Comparison of ENCODE assay signal across 9 cellular contexts in genomic region chr3:151468284-151468917, GRCh38. TPM values are rescaled to one million over a fixed set of nuclear protein-coding genes. Genes with fewer than 3 reads are reported as not detected.
A peak's percentile ranks its signal among the peaks of the same experiment; 100 is the strongest.
DNase-seq lines count a peak whose midpoint lies in the region; ATAC-seq, FAIRE-seq and TF ChIP-seq lines count a peak whose summit lies in the region.
"Had no signal": no experiment of that assay in that cellular context is flagged by ENCODE, and none has a peak within 500 bp of the region (broad histone marks: within the 10 kb centered on the region; RNA-seq: fewer than 3 reads in every experiment).

No MANE protein-coding gene starts in this region.

- no peaks in the 10 kb centered on the region for H3K9me3 Mint-ChIP-seq in activated naive CD4-positive, alpha-beta T cell treated with anti-CD3 and anti-CD28 coated beads, Interleukin-2, amount 10 ng/mL, durations not matched to agents 7 days and 5 days

- CTCF ChIA-PET in activated naive CD4-positive, alpha-beta T cell treated with anti-CD3 and anti-CD28 coated beads, Interleukin-2, amount 10 ng/mL, durations not matched to agents 7 days and 5 days (lab: Charles Lee) = interaction anchor here (0.9 to 2.3 kb wide), 10 partner anchors 9 to 450 kb away, joined by 3 to 11 read pairs (median 4); no protein-coding TSS in a partner anchor

- TF ChIP-seq CTCF in heart left ventricle (IDR thresholded peaks at IDR 0.05) = peak; percentile 71 to 91 (median 86)
- TF ChIP-seq CTCF in sigmoid colon (IDR thresholded peaks at IDR 0.05) = peak; percentile 36 to 82 (median 62)
- TF ChIP-seq CTCF in omental fat pad (IDR thresholded peaks at IDR 0.05) = peak in 1 of 3 donors; percentile 8

- DNase-seq in COLO668 (lab: John Stamatoyannopoulos, UW; ENCODE audit: unreplicated experiment) (peak; percentile 43), GM19239 (ENCODE audit: insufficient read length, low spot score) (peak; percentile 18), HS-5 (ENCODE audit: low read depth) (peak; percentile 36), NCI-H82 treated with DMSO at 0.1 percent for 48 hours (lab: John Stamatoyannopoulos, UW; ENCODE audit: unreplicated experiment) (peak; percentile 57), heart left ventricle (peak in 1 of 5 donors; percentile 31), sigmoid colon (no peak), omental fat pad (ENCODE audit: low spot score) (no peak)
- peak; percentile 36 for DNase-seq in activated naive CD4-positive, alpha-beta T cell treated with anti-CD3 and anti-CD28 coated beads, Interleukin-2, amount 10 ng/mL, durations not matched to agents 7 days and 5 days

- no peak overlapping the region for H3K27ac Mint-ChIP-seq in activated naive CD4-positive, alpha-beta T cell treated with anti-CD3 and anti-CD28 coated beads, Interleukin-2, amount 10 ng/mL, durations not matched to agents 7 days and 5 days

- no peaks in the 10 kb centered on the region for H3K27me3 Mint-ChIP-seq in activated naive CD4-positive, alpha-beta T cell treated with anti-CD3 and anti-CD28 coated beads, Interleukin-2, amount 10 ng/mL, durations not matched to agents 7 days and 5 days

- no peak for TF ChIP-seq POLR2A in heart left ventricle (IDR thresholded peaks at IDR 0.05)
- TF ChIP-seq POLR2A in sigmoid colon (IDR thresholded peaks at IDR 0.05) = no peak

- no peak overlapping the region for H3K4me3 Mint-ChIP-seq in activated naive CD4-positive, alpha-beta T cell treated with anti-CD3 and anti-CD28 coated beads, Interleukin-2, amount 10 ng/mL, durations not matched to agents 7 days and 5 days

- 45 to 53% (median 50%) methylated on average over 9 of the region's 9 CpGs for WGBS in heart left ventricle, 4 donors
- WGBS in sigmoid colon, 2 donors = 39 to 58% methylated on average over 9 of the region's 9 CpGs

- H3K4me1 ChIP-seq in heart left ventricle = no peaks in the 10 kb centered on the region
- H3K4me1 ChIP-seq in sigmoid colon = no peaks in the 10 kb centered on the region

- intact Hi-C loops in heart left ventricle (cut with DNase I) (loop anchor here in 5 of 10 donors (5.0 to 10.0 kb wide), 4 partner anchors 366 to 449 kb away; no protein-coding TSS in a partner anchor), sigmoid colon (cut with DNase I) (loop anchor here (2.0 kb wide), 1 partner anchor 450 kb away; no protein-coding TSS in a partner anchor)

- H3K27me3 ChIP-seq in heart left ventricle (no peaks in the 10 kb centered on the region), sigmoid colon (no peaks in the 10 kb centered on the region)

- peak; percentile 73 for FAIRE-seq in GM19239 (lab: Jason Lieb, UNC)

- H3K4me1 Mint-ChIP-seq in activated naive CD4-positive, alpha-beta T cell treated with anti-CD3 and anti-CD28 coated beads, Interleukin-2, amount 10 ng/mL, durations not matched to agents 7 days and 5 days = no peaks in the 10 kb centered on the region

- H3K36me3 Mint-ChIP-seq in activated naive CD4-positive, alpha-beta T cell treated with anti-CD3 and anti-CD28 coated beads, Interleukin-2, amount 10 ng/mL, durations not matched to agents 7 days and 5 days = no peaks in the 10 kb centered on the region

- ATAC-seq in heart left ventricle (peak in 3 of 4 donors; percentile 58 to 76 (median 70)), omental fat pad (ENCODE audit: low FRiP score) (no peak)

- TF ChIP-seq EP300 in sigmoid colon (IDR thresholded peaks at IDR 0.05) = no peak

- H3K36me3 ChIP-seq in heart left ventricle = no peaks in the 10 kb centered on the region
- no peaks in the 10 kb centered on the region for H3K36me3 ChIP-seq in sigmoid colon

- H3K9me3 ChIP-seq in heart left ventricle (no peaks in the 10 kb centered on the region), sigmoid colon (no peaks in the 10 kb centered on the region)

- H3K4me3 ChIP-seq in heart left ventricle (no peak overlapping the region), sigmoid colon (no peak overlapping the region)

- H3K27ac ChIP-seq in heart left ventricle (no peak overlapping the region), sigmoid colon (no peak overlapping the region)

RNA-seq across cellular contexts. Expression of gene IGSF10, which starts 7.5 kb away (rescaled TPM):
- total RNA-seq in heart left ventricle (1 to 10 TPM in 7 of 9 donors, under 1 TPM in 2; 0.53 to 8.8 (median 1.6) TPM), sigmoid colon (1 to 10 TPM in 3 of 4 donors, under 1 TPM in 1; 0.41 to 7.2 (median 1.7) TPM), omental fat pad (10 to 100 TPM in 1 of 4 donors, 1 to 10 TPM in 3; 3.2 to 10.3 (median 6.5) TPM)
- polyA plus RNA-seq in heart left ventricle (under 1 TPM; 0.36 to 0.88 TPM), sigmoid colon (under 1 TPM; 0.46 to 0.70 (median 0.60) TPM)
- total RNA-seq: T-helper 2 cell treated with Interferon-gamma antibody and Interleukin-4, amounts not matched to agents 100 ng/mL and 5 ng/mL, for 36 hours had no signal

Comparison
In these comparisons a context has a peak if more than half of its experiments do, and no peak if none do; other contexts are left out.
1. DNase-seq: peak in COLO668 (single experiment), GM19239 (single experiment), HS-5 (single experiment), NCI-H82 treated with DMSO at 0.1 percent for 48 hours (single experiment) and activated naive CD4-positive, alpha-beta T cell treated with anti-CD3 and anti-CD28 coated beads, Interleukin-2, amount 10 ng/mL, durations not matched to agents 7 days and 5 days (single experiment); none in sigmoid colon (single experiment) and omental fat pad (single experiment).